In genomic region chr3:122365073-122365472, GRCh38 we compare ENCODE assay signal across 14 cellular contexts. TPM values are rescaled to one million over a fixed set of nuclear protein-coding genes. Genes with fewer than 3 reads are reported as not detected.
DNase-seq lines count a peak whose midpoint lies in the region; ATAC-seq, FAIRE-seq and TF ChIP-seq lines count a peak whose summit lies in the region.
"Had no signal": no experiment of that assay in that cellular context is flagged by ENCODE, and none has a peak within 500 bp of the region (broad histone marks: within the 10 kb centered on the region; RNA-seq: fewer than 3 reads in every experiment).

No MANE protein-coding gene starts in this region.

- intact Hi-C loops in adrenal gland (cut with DNase I): no loop called here

- peaks cover 28% of the 10 kb centered on the region for H3K4me1 ChIP-seq in A549
- H3K4me1 ChIP-seq in adrenal gland (replicated peaks in 1 of 2): peaks cover 10 to 44% of the 10 kb centered on the region in 2 donors
- peaks cover 5% of the 10 kb centered on the region for H3K4me1 ChIP-seq in suprapubic skin
- H3K4me1 ChIP-seq: spleen had no signal

- H3K36me3 ChIP-seq in adrenal gland (replicated peaks in 1 of 2): no peaks in the 10 kb centered on the region
- peaks cover 68% of the 10 kb centered on the region for H3K36me3 ChIP-seq in suprapubic skin

- peak overlapping the region; percentile 55 to 83 for H3K27ac ChIP-seq in A549
- H3K27ac ChIP-seq in adrenal gland: peak overlapping the region in 3 of 5 donors; percentile 49 to 76 (median 69)
- no peak overlapping the region for H3K27ac ChIP-seq in suprapubic skin
- H3K27ac ChIP-seq: spleen had no signal

- CTCF ChIA-PET in A549 (lab: Yijun Ruan, JAX): interaction anchor here (0.6 to 1.6 kb wide), 4 partner anchors 8 to 316 kb away, joined by 3 to 4 read pairs (median 3); partner anchors contain the start of genes MIX23 and PARP14

- ATAC-seq in A549 (no peak; a peak in 1 of 6 replicates), GM18909 (IDR thresholded peaks at IDR 0.05; ENCODE audit: poor library complexity, unreplicated experiment) (peak; percentile 44), HG03196 (IDR thresholded peaks at IDR 0.05; ENCODE audit: unreplicated experiment) (peak; percentile 48)

- no peak for TF ChIP-seq EP300 in A549 (IDR thresholded peaks at IDR 0.05)
- TF ChIP-seq EP300 in suprapubic skin (IDR thresholded peaks at IDR 0.05): no peak

- FAIRE-seq in A549 (lab: Jason Lieb, UNC): no peak
- FAIRE-seq: astrocyte had no signal

- 90% methylated on average over 1 of the region's 1 CpG for WGBS in A549 (ENCODE audit: missing lambda C conversion rate)
- WGBS in adrenal gland, 4 donors: 83 to 97% (median 94%) methylated on average over 1 of the region's 1 CpG
- WGBS in suprapubic skin: 82% methylated on average over 1 of the region's 1 CpG

- DNase-seq in A549 (ENCODE audit: low read depth in 1 of 2, low spot score in 1 of 2): no peak
- no peak for DNase-seq in adrenal gland
- no peak for DNase-seq in suprapubic skin (ENCODE audit: low spot score in 2 of 2)
- no peak for DNase-seq in NCI-H345 treated with DMSO at 0.1 percent for 48 hours (lab: John Stamatoyannopoulos, UW; ENCODE audit: unreplicated experiment)
- DNase-seq in cerebellar nuclear complex (lab: John Stamatoyannopoulos, UW): no peak
- DNase-seq in cortex of kidney (lab: John Stamatoyannopoulos, UW): no peak
- DNase-seq: activated CD4-positive, alpha-beta T cell treated with anti-CD3 and anti-CD28 coated beads, Interleukin-2, amount 50 U/mL, for 48 hours; GOT3; spleen had no signal

- TF ChIP-seq CTCF in A549 (IDR thresholded peaks at IDR 0.05) (no peak), adrenal gland (IDR thresholded peaks at IDR 0.05) (no peak), suprapubic skin (IDR thresholded peaks at IDR 0.05) (no peak)

- peak overlapping the region; percentile 69 for H3K4me2 ChIP-seq in A549

- no peak for TF ChIP-seq POLR2A in A549 (IDR thresholded peaks at IDR 0.05; ENCODE audit: low read length)
- no peak for TF ChIP-seq POLR2A in adrenal gland (IDR thresholded peaks at IDR 0.05)
- no peak for TF ChIP-seq POLR2A in suprapubic skin (IDR thresholded peaks at IDR 0.05)

- no peak for TF ChIP-seq RAD21 in A549 (conservative IDR thresholded peaks at IDR 0.05 in 1 of 2, IDR thresholded peaks at IDR 0.05 in 1 of 2)

- H3K4me3 ChIP-seq in A549 (no peak overlapping the region), adrenal gland (no peak overlapping the region), suprapubic skin (no peak overlapping the region)
- H3K4me3 ChIP-seq: spleen had no signal

- H3K27me3 ChIP-seq in adrenal gland: no peaks in the 10 kb centered on the region
- H3K27me3 ChIP-seq in suprapubic skin: no peaks in the 10 kb centered on the region
- H3K27me3 ChIP-seq: spleen had no signal

- POLR2A ChIA-PET in A549 (lab: Yijun Ruan, JAX): interaction anchor here (0.6 to 1.0 kb wide), 3 partner anchors 14 to 27 kb away, joined by 3 to 4 read pairs (median 3); no protein-coding TSS in a partner anchor

- no peaks in the 10 kb centered on the region for H3K9me3 ChIP-seq in A549
- no peaks in the 10 kb centered on the region for H3K9me3 ChIP-seq in adrenal gland (replicated peaks in 1 of 3)
- no peaks in the 10 kb centered on the region for H3K9me3 ChIP-seq in suprapubic skin
- H3K9me3 ChIP-seq: spleen had no signal

TF ChIP-seq in A549, 52 proteins besides CTCF, POLR2A, EP300 and RAD21:
- TF ChIP-seq MYC (IDR thresholded peaks at IDR 0.05; ENCODE audit: borderline replicate concordance, low read length): no peak
- TF ChIP-seq CHD4 (IDR thresholded peaks at IDR 0.05; ENCODE audit: borderline replicate concordance): no peak
- TF ChIP-seq USF2 (IDR thresholded peaks at IDR 0.05): no peak

RNA-seq across cellular contexts. Expression of gene MIX23, which starts 18.0 kb away (rescaled TPM):
- polyA plus RNA-seq in A549 (2011; rRNA removed) (31.3 and 51.6 TPM in 2 replicates), A549 (2017; fragmentation: RNase III; extraction: RNeasy Plus Mini Kit Qiagen cat#74134 plus additional on column Dnase treatment) (48.1 to 62.5 TPM (median 54.1 TPM) in 3 replicates), adrenal gland (100 to 1,000 TPM in 1 of 3 donors, 10 to 100 TPM in 2; 49.8 to 118 (median 57.4) TPM)
- polyA plus RNA-seq in A549 (2012; cell fraction: cytosol; rRNA removed): 14.9 and 16.8 TPM in 2 replicates
- 3.2 and 5.6 TPM in 2 replicates for polyA plus RNA-seq in A549 (2012; cell fraction: nucleus; rRNA removed)
- polyA minus RNA-seq in A549 (2011; rRNA and poly(A)+ RNA removed): 6.2 and 8.1 TPM in 2 replicates
- total RNA-seq in adrenal gland (10 to 100 TPM; 10.6 to 44.4 (median 32.5) TPM), suprapubic skin (10 to 100 TPM; 10.2 to 40.1 (median 22.7) TPM)

RNA-seq across cellular contexts. Expression of gene FAM162A, which starts 18.9 kb away (rescaled TPM):
- 61.1 and 64.8 TPM in 2 replicates for polyA plus RNA-seq in A549 (2011; rRNA removed)
- polyA plus RNA-seq in A549 (2012; cell fraction: cytosol; rRNA removed): 20.6 and 27.1 TPM in 2 replicates
- polyA plus RNA-seq in A549 (2012; cell fraction: nucleus; rRNA removed): 8.3 and 9.6 TPM in 2 replicates
- polyA plus RNA-seq in A549 (2017; fragmentation: RNase III; extraction: RNeasy Plus Mini Kit Qiagen cat#74134 plus additional on column Dnase treatment): 40.7 to 43.5 TPM (median 41.8 TPM) in 3 replicates
- 4.3 and 6.5 TPM in 2 replicates for polyA minus RNA-seq in A549 (2011; rRNA and poly(A)+ RNA removed)
- total RNA-seq in adrenal gland: 100 to 1,000 TPM in 1 of 8 donors, 10 to 100 TPM in 7; 36.2 to 158 (median 67.7) TPM
- polyA plus RNA-seq in adrenal gland: 100 to 1,000 TPM in 2 of 3 donors, 10 to 100 TPM in 1; 96.0 to 287 (median 269) TPM
- 10 to 100 TPM; 28.6 to 40.3 (median 33.4) TPM for total RNA-seq in suprapubic skin

RNA-seq across cellular contexts. Expression of gene CSTA, which starts 40.0 kb away (rescaled TPM):
- polyA plus RNA-seq in A549 (2011; rRNA removed): 7.8 and 7.9 TPM in 2 replicates
- polyA plus RNA-seq in A549 (2012; cell fraction: cytosol; rRNA removed): 0.77 and 0.78 TPM in 2 replicates
- polyA plus RNA-seq in A549 (2012; cell fraction: nucleus; rRNA removed): not detected in 2 replicates
- polyA plus RNA-seq in A549 (2017; fragmentation: RNase III; extraction: RNeasy Plus Mini Kit Qiagen cat#74134 plus additional on column Dnase treatment): 0.41 to 1.1 TPM (median 0.91 TPM) in 3 replicates
- polyA minus RNA-seq in A549 (2011; rRNA and poly(A)+ RNA removed): 0.39 TPM in 1 of 2 replicates, not detected in the other
- total RNA-seq in adrenal gland: 1 to 10 TPM in 7 of 8 donors, not detected in 1; 1.1 to 5.6 (median 4.0) TPM
- polyA plus RNA-seq in adrenal gland: 10 to 100 TPM in 2 of 3 donors, 1 to 10 TPM in 1; 8.8 to 15.7 (median 13.0) TPM
- 100 to 1,000 TPM in 3 of 4 donors, 10 to 100 TPM in 1; 22.4 to 253 (median 192) TPM for total RNA-seq in suprapubic skin
- total RNA-seq: B cell had no signal
- polyA plus RNA-seq: neural cell had no signal

RNA-seq across cellular contexts. Expression of gene WDR5B, which starts 50.8 kb away (rescaled TPM):
- 9.0 and 10.2 TPM in 2 replicates for polyA plus RNA-seq in A549 (2011; rRNA removed)
- polyA plus RNA-seq in A549 (2012; cell fraction: cytosol; rRNA removed): 1.4 and 1.8 TPM in 2 replicates
- polyA plus RNA-seq in A549 (2012; cell fraction: nucleus; rRNA removed): 0.62 and 1.1 TPM in 2 replicates
- 5.1 to 5.9 TPM (median 5.9 TPM) in 3 replicates for polyA plus RNA-seq in A549 (2017; fragmentation: RNase III; extraction: RNeasy Plus Mini Kit Qiagen cat#74134 plus additional on column Dnase treatment)
- 4.1 and 4.6 TPM in 2 replicates for polyA minus RNA-seq in A549 (2011; rRNA and poly(A)+ RNA removed)
- total RNA-seq in adrenal gland: 10 to 100 TPM in 1 of 8 donors, 1 to 10 TPM in 7; 3.6 to 10.3 (median 6.7) TPM
- 1 to 10 TPM; 3.0 to 7.9 (median 3.3) TPM for polyA plus RNA-seq in adrenal gland
- total RNA-seq in suprapubic skin: 1 to 10 TPM; 2.5 to 6.6 (median 3.9) TPM

Comparison
In these comparisons a context has a peak if more than half of its experiments do, and no peak if none do; other contexts are left out.
1. ATAC-seq: peak in GM18909 (single experiment) and HG03196 (single experiment); none in A549 (0 of 2).